ENCODE assay signal across 8 cellular contexts in the genomic region with DNA sequence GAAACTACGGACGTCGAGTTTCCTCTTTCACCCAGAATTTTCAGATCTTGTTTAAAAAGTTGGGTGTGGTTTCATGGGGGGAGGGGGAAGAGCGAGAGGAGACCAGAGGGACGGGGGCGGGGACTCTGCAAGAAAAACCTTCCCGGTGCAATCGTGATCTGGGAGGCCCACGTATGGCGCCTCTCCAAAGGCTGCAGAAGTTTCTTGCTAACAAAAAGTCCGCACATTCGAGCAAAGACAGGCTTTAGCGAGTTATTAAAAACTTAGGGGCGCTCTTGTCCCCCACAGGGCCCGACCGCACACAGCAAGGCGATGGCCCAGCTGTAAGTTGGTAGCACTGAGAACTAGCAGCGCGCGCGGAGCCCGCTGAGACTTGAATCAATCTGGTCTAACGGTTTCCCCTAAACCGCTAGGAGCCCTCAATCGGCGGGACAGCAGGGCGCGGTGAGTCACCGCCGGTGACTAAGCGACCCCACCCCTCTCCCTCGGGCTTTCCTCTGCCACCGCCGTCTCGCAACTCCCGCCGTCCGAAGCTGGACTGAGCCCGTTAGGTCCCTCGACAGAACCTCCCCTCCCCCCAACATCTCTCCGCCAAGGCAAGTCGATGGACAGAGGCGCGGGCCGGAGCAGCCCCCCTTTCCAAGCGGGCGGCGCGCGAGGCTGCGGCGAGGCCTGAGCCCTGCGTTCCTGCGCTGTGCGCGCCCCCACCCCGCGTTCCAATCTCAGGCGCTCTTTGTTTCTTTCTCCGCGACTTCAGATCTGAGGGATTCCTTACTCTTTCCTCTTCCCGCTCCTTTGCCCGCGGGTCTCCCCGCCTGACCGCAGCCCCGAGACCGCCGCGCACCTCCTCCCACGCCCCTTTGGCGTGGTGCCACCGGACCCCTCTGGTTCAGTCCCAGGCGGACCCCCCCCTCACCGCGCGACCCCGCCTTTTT. TPM values are rescaled to one million over a fixed set of nuclear protein-coding genes. Genes with fewer than 3 reads are reported as not detected.
DNase-seq lines count a peak whose midpoint lies in the region; ATAC-seq and TF ChIP-seq lines count a peak whose summit lies in the region.

A gene (plus strand): TSS at position 161 of the 935 bp plus-strand sequence. CDS start 1,182 bp downstream, outside the sequence.

- H3K36me3 ChIP-seq in neuronal stem cell (replicated peaks in 1 of 2; ENCODE audit: control insufficient read depth in 2 of 2, insufficient read depth in 2 of 2, low read length in 2 of 2): peaks cover 5 to 40% of the 10 kb centered on the region in 2 donors

- no peak within 1 kb of the TSS for H4K8ac ChIP-seq in neuronal stem cell (ENCODE audit: low read depth, low read length)

- H3K9me3 ChIP-seq in neuronal stem cell (replicated peaks in 1 of 2; ENCODE audit: control insufficient read depth in 2 of 2, insufficient read depth in 1 of 2, low read depth in 1 of 2, low read length in 2 of 2): peaks cover 0 to 1% of the 10 kb centered on the region in 2 donors

- no CpG with 5 or more reads among the region's 78 CpGs for WGBS in neuronal stem cell (ENCODE audit: extremely low coverage in 2 of 2, insufficient read length in 2 of 2, insufficient replicate concordance in 1 of 2), 2 donors

- H3K9ac ChIP-seq in neuronal stem cell (ENCODE audit: low read depth, low read length, poor library complexity): peak within 1 kb of the TSS; percentile 92

- H4K91ac ChIP-seq in neuronal stem cell (ENCODE audit: low read depth, low read length, poor library complexity): peak within 1 kb of the TSS; percentile 82

- peak within 1 kb of the TSS; percentile 92 for H2BK5ac ChIP-seq in neuronal stem cell (ENCODE audit: low read length)

- peak within 1 kb of the TSS; percentile 60 for H3K14ac ChIP-seq in neuronal stem cell (ENCODE audit: low read length)

- H2AFZ ChIP-seq in neuronal stem cell (ENCODE audit: low read length): peak within 1 kb of the TSS; percentile 87

- TF ChIP-seq CTCF in fibroblast of villous mesenchyme (IDR thresholded peaks at IDR 0.05; ENCODE audit: insufficient read depth, low read depth, low read length): peak; percentile 10

- no peaks in the 10 kb centered on the region for H3K27me3 ChIP-seq in neuronal stem cell (ENCODE audit: control insufficient read depth in 3 of 3, insufficient read depth in 3 of 3, low read depth in 1 of 3, low read length in 3 of 3)

- ATAC-seq in HG03097 (IDR thresholded peaks at IDR 0.05; ENCODE audit: low FRiP score, unreplicated experiment): peak; percentile 36

- H2BK12ac ChIP-seq in neuronal stem cell (ENCODE audit: low read length): no peak within 1 kb of the TSS

- H2BK120ac ChIP-seq in neuronal stem cell (ENCODE audit: low read depth, low read length): peak within 1 kb of the TSS; percentile 65

- peak; percentile 36 for TF ChIP-seq POLR2A in GM18526 (IDR thresholded peaks at IDR 0.05; ENCODE audit: extremely low read depth, insufficient read length)
- peak; percentile 50 for TF ChIP-seq POLR2A in Raji (IDR thresholded peaks at IDR 0.05; ENCODE audit: insufficient read depth, low read depth, low read length)

- H3K4ac ChIP-seq in neuronal stem cell (ENCODE audit: low read length): no peak within 1 kb of the TSS

- DNase-seq in 8988T (peak; percentile 49), activated gamma-delta T cell (lab: John Stamatoyannopoulos, UW) (peak; percentile 84), fibroblast of villous mesenchyme (ENCODE audit: low read depth) (peak; percentile 95), neuronal stem cell (ENCODE audit: low spot score) (peak; percentile 87), stromal cell of bone marrow (ENCODE audit: low read depth) (peak; percentile 94)

- H3K4me2 ChIP-seq in neuronal stem cell (ENCODE audit: insufficient read depth, low read length, poor library complexity, severe bottlenecking): peak within 1 kb of the TSS; percentile 85

- peak within 1 kb of the TSS; percentile 97 for H3K27ac ChIP-seq in neuronal stem cell (replicated peaks; ENCODE audit: low read length)

- peak within 1 kb of the TSS; percentile 3 for H3K23ac ChIP-seq in neuronal stem cell (ENCODE audit: low read depth, low read length, poor library complexity)

- peak within 1 kb of the TSS; percentile 56 for H2AK5ac ChIP-seq in neuronal stem cell (ENCODE audit: low read depth, low read length)

- peaks cover 9 to 24% of the 10 kb centered on the region in 2 donors for H3K4me1 ChIP-seq in neuronal stem cell (ENCODE audit: control insufficient read depth in 2 of 2, insufficient read depth in 1 of 2, low read depth in 1 of 2, low read length in 2 of 2)

- H3K4me3 ChIP-seq in fibroblast of villous mesenchyme (ENCODE audit: low read depth, low read length) (peak within 1 kb of the TSS; percentile 98), neuronal stem cell (ENCODE audit: low read length in 2 of 2) (peak within 1 kb of the TSS; percentile 85 to 100)

- peak within 1 kb of the TSS; percentile 69 for H2BK15ac ChIP-seq in neuronal stem cell (ENCODE audit: low read length)

- peak within 1 kb of the TSS; percentile 98 for H3K18ac ChIP-seq in neuronal stem cell (ENCODE audit: low read length)

- H3K79me1 ChIP-seq in neuronal stem cell (ENCODE audit: low read depth, low read length): peaks cover 5% of the 10 kb centered on the region

RNA-seq across cellular contexts. Expression of the gene that starts here (rescaled TPM):
- 4,579 and 6,589 TPM in 2 replicates for total RNA-seq in fibroblast of villous mesenchyme
- 689 TPM for polyA plus RNA-seq in neuronal stem cell (2013, experiment 1 of 2)
- 669 TPM for polyA plus RNA-seq in neuronal stem cell (2013, experiment 2 of 2)

Comparison
In these comparisons a context has a peak if more than half of its experiments do, and no peak if none do; other contexts are left out.
1. Peak in every context shown above with its lines: DNase-seq, ATAC-seq, H3K4me3 ChIP-seq and H3K27ac ChIP-seq.